20 cellular contexts compared by ENCODE assay signal in genomic region chr7:133099887-133100286, GRCh38. TPM values are rescaled to one million over a fixed set of nuclear protein-coding genes. Genes with fewer than 3 reads are reported as not detected.
DNase-seq lines count a peak whose midpoint lies in the region; ATAC-seq lines count a peak whose summit lies in the region.
"Had no signal": no experiment of that assay in that cellular context is flagged by ENCODE, and none has a peak within 500 bp of the region (broad histone marks: within the 10 kb centered on the region; RNA-seq: fewer than 3 reads in every experiment).

No MANE protein-coding gene starts in this region.

- H3K27ac ChIP-seq in right cardiac atrium (ENCODE audit: low read length) (no peak overlapping the region), aorta (ENCODE audit: low read depth in 1 of 2, low read length in 2 of 2) (no peak overlapping the region)
- H3K27ac ChIP-seq: A549, GM23248 had no signal

- no peaks in the 10 kb centered on the region for H3K4me1 Mint-ChIP-seq in activated CD4-positive, alpha-beta memory T cell treated with anti-CD3 and anti-CD28 coated beads, Interleukin-2, amount 10 ng/mL, durations not matched to agents 7 days and 5 days
- H3K4me1 Mint-ChIP-seq: CD4-positive, alpha-beta memory T cell had no signal

- no peak overlapping the region for H3K27ac Mint-ChIP-seq in activated CD4-positive, alpha-beta memory T cell treated with anti-CD3 and anti-CD28 coated beads, Interleukin-2, amount 10 ng/mL, durations not matched to agents 7 days and 5 days
- H3K27ac Mint-ChIP-seq: CD4-positive, alpha-beta memory T cell had no signal

- intact Hi-C loops in left ventricle myocardium superior (cut with micrococcal nuclease) = no loop called here
- intact Hi-C loops in right cardiac atrium (cut with DNase I) = no loop called here
- intact Hi-C loops in head of caudate nucleus (cut with DNase I) = no loop called here
- intact Hi-C loops in aorta (cut with DNase I) = no loop called here

- no peaks in the 10 kb centered on the region for H3K9me3 Mint-ChIP-seq in activated CD4-positive, alpha-beta memory T cell treated with anti-CD3 and anti-CD28 coated beads, Interleukin-2, amount 10 ng/mL, durations not matched to agents 7 days and 5 days
- H3K9me3 Mint-ChIP-seq: CD4-positive, alpha-beta memory T cell had no signal

- ATAC-seq in left ventricle myocardium superior (peak; percentile 67), right cardiac atrium (no peak), aorta (ENCODE audit: low FRiP score) (peak; percentile 26), GM19324 (IDR thresholded peaks at IDR 0.05; ENCODE audit: low FRiP score, unreplicated experiment) (no peak)
- ATAC-seq: A549 had no signal

- H3K4me1 ChIP-seq in right cardiac atrium (ENCODE audit: control insufficient read depth, insufficient read depth, low read length) = no peaks in the 10 kb centered on the region
- no peaks in the 10 kb centered on the region for H3K4me1 ChIP-seq in aorta (ENCODE audit: control insufficient read depth in 1 of 2, insufficient read depth in 2 of 2, low read length in 2 of 2)
- H3K4me1 ChIP-seq: A549 had no signal

- no peak overlapping the region for H3K4me3 Mint-ChIP-seq in activated CD4-positive, alpha-beta memory T cell treated with anti-CD3 and anti-CD28 coated beads, Interleukin-2, amount 10 ng/mL, durations not matched to agents 7 days and 5 days
- H3K4me3 Mint-ChIP-seq: CD4-positive, alpha-beta memory T cell had no signal

- POLR2A ChIA-PET in activated CD4-positive, alpha-beta memory T cell treated with anti-CD3 and anti-CD28 coated beads, Interleukin-2, amount 10 ng/mL, durations not matched to agents 7 days and 5 days (lab: Charles Lee) = no interaction called here

- CTCF ChIA-PET in activated CD4-positive, alpha-beta memory T cell treated with anti-CD3 and anti-CD28 coated beads, Interleukin-2, amount 10 ng/mL, durations not matched to agents 7 days and 5 days (lab: Charles Lee) = no interaction called here

- WGBS in right cardiac atrium = 83% methylated on average over 1 of the region's 1 CpG
- WGBS in aorta, 2 donors = 85 to 86% methylated on average over 1 of the region's 1 CpG

- no peaks in the 10 kb centered on the region for H3K27me3 ChIP-seq in right cardiac atrium (ENCODE audit: control insufficient read depth, insufficient read depth)
- H3K27me3 ChIP-seq in aorta (ENCODE audit: control insufficient read depth in 1 of 2, insufficient read depth in 2 of 2, low read length in 1 of 2) = no peaks in the 10 kb centered on the region

- peaks cover 2% of the 10 kb centered on the region for H3K27me3 Mint-ChIP-seq in activated CD4-positive, alpha-beta memory T cell treated with anti-CD3 and anti-CD28 coated beads, Interleukin-2, amount 10 ng/mL, durations not matched to agents 7 days and 5 days

- H3K36me3 ChIP-seq in aorta (ENCODE audit: control insufficient read depth in 1 of 2, insufficient read depth in 2 of 2, low read length in 1 of 2) = no peaks in the 10 kb centered on the region

- DNase-seq in left ventricle myocardium superior (no peak), right cardiac atrium (no peak), head of caudate nucleus (peak in 28 of 42 donors; percentile 5 to 76 (median 34)), aorta (no peak)
- no peak for DNase-seq in activated CD4-positive, alpha-beta memory T cell treated with anti-CD3 and anti-CD28 coated beads, Interleukin-2, amount 10 ng/mL, durations not matched to agents 7 days and 5 days
- DNase-seq: 8988T; ACHN; AML-193; C1 segment of cervical spinal cord; Calu3; CD4-positive, alpha-beta memory T cell; COR-L47; DMS53; DMS79 treated with DMSO at 0.1 percent for 48 hours; GF-D8; GM23248; H7; HCEC 1CT had no signal

- no peaks in the 10 kb centered on the region for H3K36me3 Mint-ChIP-seq in activated CD4-positive, alpha-beta memory T cell treated with anti-CD3 and anti-CD28 coated beads, Interleukin-2, amount 10 ng/mL, durations not matched to agents 7 days and 5 days (ENCODE audit: low read depth)
- H3K36me3 Mint-ChIP-seq: CD4-positive, alpha-beta memory T cell had no signal

- H3K4me3 ChIP-seq in right cardiac atrium (ENCODE audit: low read length) (no peak overlapping the region), aorta (ENCODE audit: low read length in 2 of 2) (no peak overlapping the region)
- H3K4me3 ChIP-seq: A549, GM23248 had no signal

- H3K9me3 ChIP-seq in right cardiac atrium (ENCODE audit: control insufficient read depth, low read length) = no peaks in the 10 kb centered on the region
- no peaks in the 10 kb centered on the region for H3K9me3 ChIP-seq in aorta (ENCODE audit: control insufficient read depth, low read length)
- H3K9me3 ChIP-seq: A549 had no signal

RNA-seq across cellular contexts. Expression of gene CHCHD3, which starts 18.0 kb away (rescaled TPM):
- total RNA-seq in left ventricle myocardium superior (204 TPM), right cardiac atrium (100 to 1,000 TPM; 120 to 150 (median 141) TPM), aorta (10 to 100 TPM; 32.2 to 39.9 TPM)
- polyA plus RNA-seq in right cardiac atrium (120 TPM), aorta (10 to 100 TPM; 29.1 to 50.3 TPM)
- total RNA-seq in activated CD4-positive, alpha-beta memory T cell treated with anti-CD3 and anti-CD28 coated beads, Interleukin-2, amount 10 ng/mL, durations not matched to agents 7 days and 5 days = 10 to 100 TPM; 39.0 to 41.5 TPM

Comparison
In these comparisons a context has a peak if more than half of its experiments do, and no peak if none do; other contexts are left out.
1. ATAC-seq: peak in left ventricle myocardium superior (single experiment) and aorta (single experiment); none in right cardiac atrium (0 of 2) and GM19324 (single experiment).
2. DNase-seq: peak in head of caudate nucleus (28 of 42); none in left ventricle myocardium superior (single experiment), right cardiac atrium (0 of 3), aorta (0 of 2) and activated CD4-positive, alpha-beta memory T cell treated with anti-CD3 and anti-CD28 coated beads, Interleukin-2, amount 10 ng/mL, durations not matched to agents 7 days and 5 days (single experiment).